20 cellular contexts compared by ENCODE assay signal in genomic region chr3:40324621-40325020, GRCh38. TPM values are rescaled to one million over a fixed set of nuclear protein-coding genes. Genes with fewer than 3 reads are reported as not detected.
DNase-seq lines count a peak whose midpoint lies in the region; ATAC-seq and TF ChIP-seq lines count a peak whose summit lies in the region.
"Had no signal": no experiment of that assay in that cellular context is flagged by ENCODE, and none has a peak within 500 bp of the region (broad histone marks: within the 10 kb centered on the region; RNA-seq: fewer than 3 reads in every experiment).

No MANE protein-coding gene starts in this region.

- no peaks in the 10 kb centered on the region for H3K79me2 ChIP-seq in OCI-LY3 (ENCODE audit: low read length)

- H3K27ac Mint-ChIP-seq in activated naive CD4-positive, alpha-beta T cell treated with anti-CD3 and anti-CD28 coated beads, Interleukin-2, amount 10 ng/mL, durations not matched to agents 7 days and 5 days: peak overlapping the region; percentile 56
- no peak overlapping the region for H3K27ac Mint-ChIP-seq in activated naive CD4-positive, alpha-beta T cell treated with anti-CD3 and anti-CD28 coated beads for 36 hours
- H3K27ac Mint-ChIP-seq in activated T-helper 17 cell treated with anti-CD3 and anti-CD28 coated beads, Interleukin-2, amount 50 U/mL, for 72 hours: no peak overlapping the region
- H3K27ac Mint-ChIP-seq in CD4-positive, alpha-beta T cell: no peak overlapping the region
- H3K27ac Mint-ChIP-seq: CD14-positive monocyte; CD4-positive, alpha-beta memory T cell; HFFc6 had no signal

- no peak overlapping the region for H2AFZ ChIP-seq in OCI-LY3 (ENCODE audit: low read depth, low read length)

- H3K36me3 ChIP-seq in OCI-LY3 (replicated peaks; ENCODE audit: low read depth, low read length) (no peaks in the 10 kb centered on the region), transverse colon (no peaks in the 10 kb centered on the region)
- H3K36me3 ChIP-seq: BE2C; BLaER1 treated with 17β-estradiol and CSF1 and Interleukin-3, amounts not matched to agents 10 nM and 100 nM; HAP-1 had no signal

- H3K4me1 ChIP-seq in OCI-LY3 (ENCODE audit: low read length) (peaks cover 18% of the 10 kb centered on the region), transverse colon (no peaks in the 10 kb centered on the region)

- no peaks in the 10 kb centered on the region for H3K9me3 Mint-ChIP-seq in activated naive CD4-positive, alpha-beta T cell treated with anti-CD3 and anti-CD28 coated beads, Interleukin-2, amount 10 ng/mL, durations not matched to agents 7 days and 5 days
- no peaks in the 10 kb centered on the region for H3K9me3 Mint-ChIP-seq in activated naive CD4-positive, alpha-beta T cell treated with anti-CD3 and anti-CD28 coated beads for 36 hours
- no peaks in the 10 kb centered on the region for H3K9me3 Mint-ChIP-seq in activated T-helper 17 cell treated with anti-CD3 and anti-CD28 coated beads, Interleukin-2, amount 50 U/mL, for 72 hours
- no peaks in the 10 kb centered on the region for H3K9me3 Mint-ChIP-seq in CD4-positive, alpha-beta T cell
- H3K9me3 Mint-ChIP-seq: CD14-positive monocyte; CD4-positive, alpha-beta memory T cell; HFFc6 had no signal

- intact Hi-C loops in activated naive CD4-positive, alpha-beta T cell treated with anti-CD3 and anti-CD28 coated beads for 36 hours (cut with micrococcal nuclease): no loop called here
- intact Hi-C loops in transverse colon (cut with DNase I; ENCODE audit: low total_unique reads): no loop called here
- intact Hi-C loops in CD4-positive, alpha-beta T cell (cut with DNase I, micrococcal nuclease): loop anchor here in 1 of 2 experiments (5.0 kb wide), 2 partner anchors 598 to 1868 kb away; no protein-coding TSS in a partner anchor

- TF ChIP-seq CTCF in OCI-LY3 (IDR thresholded peaks at IDR 0.05; ENCODE audit: low read depth, low read length): no peak
- no peak for TF ChIP-seq CTCF in transverse colon (IDR thresholded peaks at IDR 0.05)
- TF ChIP-seq CTCF in CD4-positive, alpha-beta T cell (IDR thresholded peaks at IDR 0.05): no peak

- H3K4me2 ChIP-seq in OCI-LY3 (ENCODE audit: low read length): 0 out of 2 replicates have a peak overlapping the region, but pooled peaks have one; percentile 16
- H3K4me2 ChIP-seq: BLaER1 treated with 17β-estradiol and CSF1 and Interleukin-3, amounts not matched to agents 10 nM and 100 nM had no signal

- no peak overlapping the region for H3K27ac ChIP-seq in OCI-LY3 (ENCODE audit: low read length)
- no peak overlapping the region for H3K27ac ChIP-seq in transverse colon
- H3K27ac ChIP-seq in CD4-positive, alpha-beta T cell (ENCODE audit: low read depth, low read length): no peak overlapping the region
- H3K27ac ChIP-seq: 22Rv1; BLaER1 treated with 17β-estradiol and CSF1 and Interleukin-3, amounts not matched to agents 10 nM and 100 nM had no signal

- H3K9me3 ChIP-seq in OCI-LY3 (ENCODE audit: insufficient read depth, low read length) (no peaks in the 10 kb centered on the region), transverse colon (no peaks in the 10 kb centered on the region)
- no peaks in the 10 kb centered on the region for H3K9me3 ChIP-seq in CD4-positive, alpha-beta T cell (ENCODE audit: control insufficient read depth, low read length)
- H3K9me3 ChIP-seq: BE2C; BLaER1 treated with 17β-estradiol and CSF1 and Interleukin-3, amounts not matched to agents 10 nM and 100 nM; HAP-1 had no signal

- peak; percentile 24 for ATAC-seq in activated T-helper 17 cell treated with anti-CD3 and anti-CD28 coated beads, Interleukin-2, amount 50 U/mL, for 72 hours (replicated peaks)
- no peak for ATAC-seq in CD4-positive, alpha-beta T cell (ENCODE audit: poor library complexity)
- ATAC-seq in GM21717 (IDR thresholded peaks at IDR 0.05; ENCODE audit: unreplicated experiment): no peak

- in situ Hi-C loops in transverse colon (cut with MboI; ENCODE audit: low pct_ligation_motif_present in 1 of 4, low pct_unique_long_range_greater_than_20kb in 1 of 4, low sequenced_read_pairs in 3 of 4): loop anchor here (10.0 to 25.0 kb wide), 5 partner anchors 130 to 1563 kb away; partner anchors contain the start of gene RPSA (in 1 of the 4)

- no peak overlapping the region for H3K4me3 Mint-ChIP-seq in activated naive CD4-positive, alpha-beta T cell treated with anti-CD3 and anti-CD28 coated beads, Interleukin-2, amount 10 ng/mL, durations not matched to agents 7 days and 5 days
- no peak overlapping the region for H3K4me3 Mint-ChIP-seq in activated naive CD4-positive, alpha-beta T cell treated with anti-CD3 and anti-CD28 coated beads for 36 hours
- no peak overlapping the region for H3K4me3 Mint-ChIP-seq in activated T-helper 17 cell treated with anti-CD3 and anti-CD28 coated beads, Interleukin-2, amount 50 U/mL, for 72 hours
- H3K4me3 Mint-ChIP-seq in CD4-positive, alpha-beta T cell: no peak overlapping the region
- H3K4me3 Mint-ChIP-seq: CD14-positive monocyte; CD4-positive, alpha-beta memory T cell; HFFc6 had no signal

- DNase-seq in activated naive CD4-positive, alpha-beta T cell treated with anti-CD3 and anti-CD28 coated beads, Interleukin-2, amount 10 ng/mL, durations not matched to agents 7 days and 5 days: no peak
- no peak for DNase-seq in activated naive CD4-positive, alpha-beta T cell treated with anti-CD3 and anti-CD28 coated beads for 36 hours
- DNase-seq in transverse colon: no peak
- DNase-seq in CD4-positive, alpha-beta T cell: no peak
- DNase-seq in NCI-H69 (lab: John Stamatoyannopoulos, UW): no peak
- DNase-seq: BE2C; Calu3; CD4-positive, alpha-beta memory T cell; COR-L47; DMS53; DMS79 treated with DMSO at 0.1 percent for 48 hours; GOT3; HFFc6 had no signal

- no peak for TF ChIP-seq POLR2A in transverse colon (IDR thresholded peaks at IDR 0.05)

- POLR2A ChIA-PET in CD4-positive, alpha-beta T cell (lab: Charles Lee): no interaction called here

- CTCF ChIA-PET in activated naive CD4-positive, alpha-beta T cell treated with anti-CD3 and anti-CD28 coated beads, Interleukin-2, amount 10 ng/mL, durations not matched to agents 7 days and 5 days (lab: Charles Lee): no interaction called here
- CTCF ChIA-PET in activated naive CD4-positive, alpha-beta T cell treated with anti-CD3 and anti-CD28 coated beads for 36 hours (lab: Charles Lee): interaction anchor here (1.4 kb wide), 1 partner anchor 16 kb away, joined by 4 read pairs; no protein-coding TSS in a partner anchor
- CTCF ChIA-PET in CD4-positive, alpha-beta T cell (lab: Charles Lee): no interaction called here

- H3K9ac ChIP-seq in OCI-LY3 (ENCODE audit: low read length): no peak overlapping the region
- H3K9ac ChIP-seq: BLaER1 treated with 17β-estradiol and CSF1 and Interleukin-3, amounts not matched to agents 10 nM and 100 nM had no signal

- H3K36me3 Mint-ChIP-seq in activated naive CD4-positive, alpha-beta T cell treated with anti-CD3 and anti-CD28 coated beads, Interleukin-2, amount 10 ng/mL, durations not matched to agents 7 days and 5 days: no peaks in the 10 kb centered on the region
- no peaks in the 10 kb centered on the region for H3K36me3 Mint-ChIP-seq in activated naive CD4-positive, alpha-beta T cell treated with anti-CD3 and anti-CD28 coated beads for 36 hours (ENCODE audit: low read depth)
- H3K36me3 Mint-ChIP-seq in activated T-helper 17 cell treated with anti-CD3 and anti-CD28 coated beads, Interleukin-2, amount 50 U/mL, for 72 hours (ENCODE audit: low read depth): no peaks in the 10 kb centered on the region
- H3K36me3 Mint-ChIP-seq in CD4-positive, alpha-beta T cell (ENCODE audit: low read depth): no peaks in the 10 kb centered on the region
- H3K36me3 Mint-ChIP-seq: CD14-positive monocyte had no signal

- H4K20me1 ChIP-seq in OCI-LY3 (ENCODE audit: insufficient read depth, low read length): no peaks in the 10 kb centered on the region
- H4K20me1 ChIP-seq: BLaER1 treated with 17β-estradiol and CSF1 and Interleukin-3, amounts not matched to agents 10 nM and 100 nM had no signal

- H3K4me3 ChIP-seq in OCI-LY3 (ENCODE audit: low read length) (no peak overlapping the region), transverse colon (no peak overlapping the region)
- H3K4me3 ChIP-seq: BLaER1 treated with 17β-estradiol and CSF1 and Interleukin-3, amounts not matched to agents 10 nM and 100 nM; HAP-1 had no signal

- 60 to 72% methylated on average over 4 of the region's 4 CpGs for WGBS in transverse colon (ENCODE audit: low coverage in 1 of 2), 2 donors

- H3K4me1 Mint-ChIP-seq in activated naive CD4-positive, alpha-beta T cell treated with anti-CD3 and anti-CD28 coated beads, Interleukin-2, amount 10 ng/mL, durations not matched to agents 7 days and 5 days: peaks cover 3% of the 10 kb centered on the region
- peaks cover 3% of the 10 kb centered on the region for H3K4me1 Mint-ChIP-seq in activated naive CD4-positive, alpha-beta T cell treated with anti-CD3 and anti-CD28 coated beads for 36 hours (ENCODE audit: low read depth)
- H3K4me1 Mint-ChIP-seq in activated T-helper 17 cell treated with anti-CD3 and anti-CD28 coated beads, Interleukin-2, amount 50 U/mL, for 72 hours: peaks cover 4% of the 10 kb centered on the region
- no peaks in the 10 kb centered on the region for H3K4me1 Mint-ChIP-seq in CD4-positive, alpha-beta T cell (ENCODE audit: low read depth)
- H3K4me1 Mint-ChIP-seq: CD14-positive monocyte had no signal

- peaks cover 17% of the 10 kb centered on the region for H3K27me3 Mint-ChIP-seq in activated naive CD4-positive, alpha-beta T cell treated with anti-CD3 and anti-CD28 coated beads, Interleukin-2, amount 10 ng/mL, durations not matched to agents 7 days and 5 days
- no peaks in the 10 kb centered on the region for H3K27me3 Mint-ChIP-seq in activated naive CD4-positive, alpha-beta T cell treated with anti-CD3 and anti-CD28 coated beads for 36 hours (ENCODE audit: low read depth)
- peaks cover 4% of the 10 kb centered on the region for H3K27me3 Mint-ChIP-seq in activated T-helper 17 cell treated with anti-CD3 and anti-CD28 coated beads, Interleukin-2, amount 50 U/mL, for 72 hours
- H3K27me3 Mint-ChIP-seq in CD4-positive, alpha-beta T cell: no peaks in the 10 kb centered on the region

- H3K27me3 ChIP-seq in OCI-LY3 (ENCODE audit: low read depth, low read length) (peaks cover 34% of the 10 kb centered on the region), transverse colon (no peaks in the 10 kb centered on the region)
- H3K27me3 ChIP-seq in CD4-positive, alpha-beta T cell (ENCODE audit: control insufficient read depth, insufficient read depth, low read length): no peaks in the 10 kb centered on the region
- H3K27me3 ChIP-seq: BE2C; BLaER1 treated with 17β-estradiol and CSF1 and Interleukin-3, amounts not matched to agents 10 nM and 100 nM had no signal

- TF ChIP-seq EP300 in transverse colon (IDR thresholded peaks at IDR 0.05; ENCODE audit: low read depth): no peak

RNA-seq across cellular contexts. Expression of gene EIF1B, which starts 15.1 kb away (rescaled TPM):
- total RNA-seq in activated naive CD4-positive, alpha-beta T cell treated with anti-CD3 and anti-CD28 coated beads for 36 hours: 10 to 100 TPM; 47.0 to 49.2 TPM
- total RNA-seq in activated T-helper 17 cell treated with anti-CD3 and anti-CD28 coated beads, Interleukin-2, amount 50 U/mL, for 72 hours: 10 to 100 TPM; 36.3 to 36.8 TPM
- 10 to 100 TPM in 3 of 4 donors, 1 to 10 TPM in 1; 5.2 to 90.2 (median 25.2) TPM for total RNA-seq in transverse colon
- 100 to 1,000 TPM; 112 to 120 TPM for total RNA-seq in CD4-positive, alpha-beta T cell
